Comparison of ENCODE assay signal across 1 cellular context in genomic region chr6:44257007-44257752, GRCh38.
TF ChIP-seq lines count a peak whose summit lies in the region.

A gene with protein sequence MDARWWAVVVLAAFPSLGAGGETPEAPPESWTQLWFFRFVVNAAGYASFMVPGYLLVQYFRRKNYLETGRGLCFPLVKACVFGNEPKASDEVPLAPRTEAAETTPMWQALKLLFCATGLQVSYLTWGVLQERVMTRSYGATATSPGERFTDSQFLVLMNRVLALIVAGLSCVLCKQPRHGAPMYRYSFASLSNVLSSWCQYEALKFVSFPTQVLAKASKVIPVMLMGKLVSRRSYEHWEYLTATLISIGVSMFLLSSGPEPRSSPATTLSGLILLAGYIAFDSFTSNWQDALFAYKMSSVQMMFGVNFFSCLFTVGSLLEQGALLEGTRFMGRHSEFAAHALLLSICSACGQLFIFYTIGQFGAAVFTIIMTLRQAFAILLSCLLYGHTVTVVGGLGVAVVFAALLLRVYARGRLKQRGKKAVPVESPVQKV (minus strand): TSS chr6:44257528. CDS start chr6:44257410, 118 bp downstream.

TF ChIP-seq in K562, 482 proteins besides CTCF, POLR2A, EP300 and RAD21 (continued from another document and continues in another):
- TF ChIP-seq SRF (CRISPR knock-in tag; IDR thresholded peaks at IDR 0.05) (no peak), TBP (optimal IDR thresholded peaks at IDR 0.05; ENCODE audit: low read depth, low read length) (no peak), PCBP1 (IDR thresholded peaks at IDR 0.05; ENCODE audit: low read depth, low read length, poor library complexity, severe bottlenecking) (peak; percentile 75), ZNF436 (CRISPR knock-in tag; IDR thresholded peaks at IDR 0.05) (no peak), CEBPG (CRISPR knock-in tag; IDR thresholded peaks at IDR 0.05) (no peak), CEBPG (tag; conservative IDR thresholded peaks at IDR 0.05 in 1 of 2, IDR thresholded peaks at IDR 0.05 in 1 of 2) (no peak), TSHZ1 (CRISPR knock-in tag; IDR thresholded peaks at IDR 0.05) (no peak), SMAD2 (IDR thresholded peaks at IDR 0.05; ENCODE audit: low read depth, low read length) (no peak), ZNF584 (CRISPR knock-in tag; IDR thresholded peaks at IDR 0.05; ENCODE audit: low read depth) (no peak), ZNF778 (CRISPR knock-in tag; IDR thresholded peaks at IDR 0.05) (no peak), ZNF124 (CRISPR knock-in tag; IDR thresholded peaks at IDR 0.05) (no peak), ZNF224 (CRISPR knock-in tag; IDR thresholded peaks at IDR 0.05) (peak; percentile 91; the same call in 1 of the 2 replicates), HNRNPK (IDR thresholded peaks at IDR 0.05; ENCODE audit: low read depth, low read length, poor library complexity, severe bottlenecking) (no peak), SMARCE1 (IDR thresholded peaks at IDR 0.05) (peak; percentile 65), ELK1 (CRISPR knock-in tag; IDR thresholded peaks at IDR 0.05) (no peak), ZFP30 (CRISPR knock-in tag; IDR thresholded peaks at IDR 0.05; ENCODE audit: borderline replicate concordance) (no peak), EGR1 (conservative IDR thresholded peaks at IDR 0.05) (peak; percentile 89), ZBED1 (IDR thresholded peaks at IDR 0.05) (no peak; the same call in 1 of the 2 replicates), GABPB1 (CRISPR knock-in tag; IDR thresholded peaks at IDR 0.05) (peak; percentile 85), PTBP1 (IDR thresholded peaks at IDR 0.05; ENCODE audit: low read depth, low read length) (peak; percentile 73; the same call in 1 of the 2 replicates), HIVEP1 (CRISPR knock-in tag; IDR thresholded peaks at IDR 0.05) (0 out of 2 replicates have a peak, but pooled peaks have one; percentile 37), USF1 (CRISPR knock-in tag; IDR thresholded peaks at IDR 0.05) (peak; percentile 98), PURB (CRISPR knock-in tag; IDR thresholded peaks at IDR 0.05; ENCODE audit: low read depth) (no peak), BACH1 (tag; IDR thresholded peaks at IDR 0.05) (no peak), KAT7 (CRISPR knock-in tag; IDR thresholded peaks at IDR 0.05; ENCODE audit: borderline replicate concordance) (0 out of 2 replicates have a peak, but pooled peaks have one; percentile 56), ATF2 (CRISPR knock-in tag; IDR thresholded peaks at IDR 0.05) (no peak), SMC3 (conservative IDR thresholded peaks at IDR 0.05; ENCODE audit: insufficient read depth, low read depth, low read length) (peak; percentile 41; the same call in 1 of the 2 replicates), SNIP1 (IDR thresholded peaks at IDR 0.05; ENCODE audit: low read depth) (no peak), FOXA3 (CRISPR knock-in tag; conservative IDR thresholded peaks at IDR 0.05 in 1 of 2, IDR thresholded peaks at IDR 0.05 in 1 of 2) (0 out of 4 replicates have a peak, but pooled peaks of 1 of the 2 experiments have one; percentile 47)
- TF ChIP-seq, protein P1, sequence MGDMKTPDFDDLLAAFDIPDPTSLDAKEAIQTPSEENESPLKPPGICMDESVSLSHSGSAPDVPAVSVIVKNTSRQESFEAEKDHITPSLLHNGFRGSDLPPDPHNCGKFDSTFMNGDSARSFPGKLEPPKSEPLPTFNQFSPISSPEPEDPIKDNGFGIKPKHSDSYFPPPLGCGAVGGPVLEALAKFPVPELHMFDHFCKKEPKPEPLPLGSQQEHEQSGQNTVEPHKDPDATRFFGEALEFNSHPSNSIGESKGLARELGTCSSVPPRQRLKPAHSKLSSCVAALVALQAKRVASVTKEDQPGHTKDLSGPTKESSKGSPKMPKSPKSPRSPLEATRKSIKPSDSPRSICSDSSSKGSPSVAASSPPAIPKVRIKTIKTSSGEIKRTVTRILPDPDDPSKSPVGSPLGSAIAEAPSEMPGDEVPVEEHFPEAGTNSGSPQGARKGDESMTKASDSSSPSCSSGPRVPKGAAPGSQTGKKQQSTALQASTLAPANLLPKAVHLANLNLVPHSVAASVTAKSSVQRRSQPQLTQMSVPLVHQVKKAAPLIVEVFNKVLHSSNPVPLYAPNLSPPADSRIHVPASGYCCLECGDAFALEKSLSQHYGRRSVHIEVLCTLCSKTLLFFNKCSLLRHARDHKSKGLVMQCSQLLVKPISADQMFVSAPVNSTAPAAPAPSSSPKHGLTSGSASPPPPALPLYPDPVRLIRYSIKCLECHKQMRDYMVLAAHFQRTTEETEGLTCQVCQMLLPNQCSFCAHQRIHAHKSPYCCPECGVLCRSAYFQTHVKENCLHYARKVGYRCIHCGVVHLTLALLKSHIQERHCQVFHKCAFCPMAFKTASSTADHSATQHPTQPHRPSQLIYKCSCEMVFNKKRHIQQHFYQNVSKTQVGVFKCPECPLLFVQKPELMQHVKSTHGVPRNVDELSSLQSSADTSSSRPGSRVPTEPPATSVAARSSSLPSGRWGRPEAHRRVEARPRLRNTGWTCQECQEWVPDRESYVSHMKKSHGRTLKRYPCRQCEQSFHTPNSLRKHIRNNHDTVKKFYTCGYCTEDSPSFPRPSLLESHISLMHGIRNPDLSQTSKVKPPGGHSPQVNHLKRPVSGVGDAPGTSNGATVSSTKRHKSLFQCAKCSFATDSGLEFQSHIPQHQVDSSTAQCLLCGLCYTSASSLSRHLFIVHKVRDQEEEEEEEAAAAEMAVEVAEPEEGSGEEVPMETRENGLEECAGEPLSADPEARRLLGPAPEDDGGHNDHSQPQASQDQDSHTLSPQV (IDR thresholded peaks at IDR 0.05) = no peak
- TF ChIP-seq, protein P2, sequence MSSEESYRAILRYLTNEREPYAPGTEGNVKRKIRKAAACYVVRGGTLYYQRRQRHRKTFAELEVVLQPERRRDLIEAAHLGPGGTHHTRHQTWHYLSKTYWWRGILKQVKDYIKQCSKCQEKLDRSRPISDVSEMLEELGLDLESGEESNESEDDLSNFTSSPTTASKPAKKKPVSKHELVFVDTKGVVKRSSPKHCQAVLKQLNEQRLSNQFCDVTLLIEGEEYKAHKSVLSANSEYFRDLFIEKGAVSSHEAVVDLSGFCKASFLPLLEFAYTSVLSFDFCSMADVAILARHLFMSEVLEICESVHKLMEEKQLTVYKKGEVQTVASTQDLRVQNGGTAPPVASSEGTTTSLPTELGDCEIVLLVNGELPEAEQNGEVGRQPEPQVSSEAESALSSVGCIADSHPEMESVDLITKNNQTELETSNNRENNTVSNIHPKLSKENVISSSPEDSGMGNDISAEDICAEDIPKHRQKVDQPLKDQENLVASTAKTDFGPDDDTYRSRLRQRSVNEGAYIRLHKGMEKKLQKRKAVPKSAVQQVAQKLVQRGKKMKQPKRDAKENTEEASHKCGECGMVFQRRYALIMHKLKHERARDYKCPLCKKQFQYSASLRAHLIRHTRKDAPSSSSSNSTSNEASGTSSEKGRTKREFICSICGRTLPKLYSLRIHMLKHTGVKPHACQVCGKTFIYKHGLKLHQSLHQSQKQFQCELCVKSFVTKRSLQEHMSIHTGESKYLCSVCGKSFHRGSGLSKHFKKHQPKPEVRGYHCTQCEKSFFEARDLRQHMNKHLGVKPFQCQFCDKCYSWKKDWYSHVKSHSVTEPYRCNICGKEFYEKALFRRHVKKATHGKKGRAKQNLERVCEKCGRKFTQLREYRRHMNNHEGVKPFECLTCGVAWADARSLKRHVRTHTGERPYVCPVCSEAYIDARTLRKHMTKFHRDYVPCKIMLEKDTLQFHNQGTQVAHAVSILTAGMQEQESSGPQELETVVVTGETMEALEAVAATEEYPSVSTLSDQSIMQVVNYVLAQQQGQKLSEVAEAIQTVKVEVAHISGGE (CRISPR knock-in tag; IDR thresholded peaks at IDR 0.05) = no peak; a peak in 1 of 6 replicates
- TF ChIP-seq, protein P3, sequence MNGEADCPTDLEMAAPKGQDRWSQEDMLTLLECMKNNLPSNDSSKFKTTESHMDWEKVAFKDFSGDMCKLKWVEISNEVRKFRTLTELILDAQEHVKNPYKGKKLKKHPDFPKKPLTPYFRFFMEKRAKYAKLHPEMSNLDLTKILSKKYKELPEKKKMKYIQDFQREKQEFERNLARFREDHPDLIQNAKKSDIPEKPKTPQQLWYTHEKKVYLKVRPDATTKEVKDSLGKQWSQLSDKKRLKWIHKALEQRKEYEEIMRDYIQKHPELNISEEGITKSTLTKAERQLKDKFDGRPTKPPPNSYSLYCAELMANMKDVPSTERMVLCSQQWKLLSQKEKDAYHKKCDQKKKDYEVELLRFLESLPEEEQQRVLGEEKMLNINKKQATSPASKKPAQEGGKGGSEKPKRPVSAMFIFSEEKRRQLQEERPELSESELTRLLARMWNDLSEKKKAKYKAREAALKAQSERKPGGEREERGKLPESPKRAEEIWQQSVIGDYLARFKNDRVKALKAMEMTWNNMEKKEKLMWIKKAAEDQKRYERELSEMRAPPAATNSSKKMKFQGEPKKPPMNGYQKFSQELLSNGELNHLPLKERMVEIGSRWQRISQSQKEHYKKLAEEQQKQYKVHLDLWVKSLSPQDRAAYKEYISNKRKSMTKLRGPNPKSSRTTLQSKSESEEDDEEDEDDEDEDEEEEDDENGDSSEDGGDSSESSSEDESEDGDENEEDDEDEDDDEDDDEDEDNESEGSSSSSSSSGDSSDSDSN (IDR thresholded peaks at IDR 0.05; ENCODE audit: borderline replicate concordance in 1 of 2, low read depth in 2 of 2, low read length in 2 of 2) = no peak
- TF ChIP-seq, protein P4, sequence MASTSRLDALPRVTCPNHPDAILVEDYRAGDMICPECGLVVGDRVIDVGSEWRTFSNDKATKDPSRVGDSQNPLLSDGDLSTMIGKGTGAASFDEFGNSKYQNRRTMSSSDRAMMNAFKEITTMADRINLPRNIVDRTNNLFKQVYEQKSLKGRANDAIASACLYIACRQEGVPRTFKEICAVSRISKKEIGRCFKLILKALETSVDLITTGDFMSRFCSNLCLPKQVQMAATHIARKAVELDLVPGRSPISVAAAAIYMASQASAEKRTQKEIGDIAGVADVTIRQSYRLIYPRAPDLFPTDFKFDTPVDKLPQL (IDR thresholded peaks at IDR 0.05; ENCODE audit: extremely low read depth, insufficient read length) = no peak
- TF ChIP-seq, protein P5, sequence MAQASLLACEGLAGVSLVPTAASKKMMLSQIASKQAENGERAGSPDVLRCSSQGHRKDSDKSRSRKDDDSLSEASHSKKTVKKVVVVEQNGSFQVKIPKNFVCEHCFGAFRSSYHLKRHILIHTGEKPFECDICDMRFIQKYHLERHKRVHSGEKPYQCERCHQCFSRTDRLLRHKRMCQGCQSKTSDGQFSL (CRISPR knock-in tag; IDR thresholded peaks at IDR 0.05) = peak; percentile 88
- TF ChIP-seq, protein P5 (tag; IDR thresholded peaks at IDR 0.05) = peak in 1 of 2 experiments; percentile 86; a peak in 2 of 4 replicates
- TF ChIP-seq, protein P6, sequence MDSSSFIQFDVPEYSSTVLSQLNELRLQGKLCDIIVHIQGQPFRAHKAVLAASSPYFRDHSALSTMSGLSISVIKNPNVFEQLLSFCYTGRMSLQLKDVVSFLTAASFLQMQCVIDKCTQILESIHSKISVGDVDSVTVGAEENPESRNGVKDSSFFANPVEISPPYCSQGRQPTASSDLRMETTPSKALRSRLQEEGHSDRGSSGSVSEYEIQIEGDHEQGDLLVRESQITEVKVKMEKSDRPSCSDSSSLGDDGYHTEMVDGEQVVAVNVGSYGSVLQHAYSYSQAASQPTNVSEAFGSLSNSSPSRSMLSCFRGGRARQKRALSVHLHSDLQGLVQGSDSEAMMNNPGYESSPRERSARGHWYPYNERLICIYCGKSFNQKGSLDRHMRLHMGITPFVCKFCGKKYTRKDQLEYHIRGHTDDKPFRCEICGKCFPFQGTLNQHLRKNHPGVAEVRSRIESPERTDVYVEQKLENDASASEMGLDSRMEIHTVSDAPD (CRISPR knock-in tag; IDR thresholded peaks at IDR 0.05) = no peak
